In the genomic region with DNA sequence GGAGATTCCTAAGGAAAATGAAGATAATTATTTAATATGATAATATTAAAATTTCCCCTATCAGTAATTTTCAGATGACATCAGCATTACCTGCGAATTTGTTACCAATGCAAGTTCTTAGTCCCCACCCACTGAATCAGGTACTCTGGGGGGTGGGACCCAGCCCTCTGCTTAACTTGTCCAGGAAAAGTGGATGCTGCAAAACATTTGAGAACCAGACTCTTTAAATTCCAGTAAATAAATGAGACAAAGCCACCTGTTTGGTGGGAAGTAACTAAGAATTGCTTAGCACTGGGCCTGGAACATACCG, we compare ENCODE assay signal across 8 cellular contexts. TPM values are rescaled to one million over a fixed set of nuclear protein-coding genes. Genes with fewer than 3 reads are reported as not detected.
DNase-seq lines count a peak whose midpoint lies in the region; FAIRE-seq and TF ChIP-seq lines count a peak whose summit lies in the region.

No MANE protein-coding gene starts in this region.

- peak overlapping the region; percentile 93 to 98 (median 97) for H3K4me3 Mint-ChIP-seq in CD4-positive, alpha-beta memory T cell

- FAIRE-seq in endothelial cell of umbilical vein (lab: Jason Lieb, UNC): no peak

- BruUV-seq in OCI-LY7 (replicated peaks; lab: Mats Ljungman, UMichigan) (no TSS peak), endothelial cell of umbilical vein (replicated peaks; lab: Mats Ljungman, UMichigan) (no TSS peak)

- H3K9me1 ChIP-seq in endothelial cell of umbilical vein (replicated peaks; ENCODE audit: control insufficient read depth, extremely low read depth, insufficient read depth, low read length): no peaks in the 10 kb centered on the region

- H3K79me2 ChIP-seq in OCI-LY7 (ENCODE audit: insufficient read depth, low read depth, low read length) (no peaks in the 10 kb centered on the region), endothelial cell of umbilical vein (ENCODE audit: control insufficient read depth, insufficient read depth, low read length) (peaks cover 2% of the 10 kb centered on the region)

- peak overlapping the region in 3 of 7 donors; percentile 22 to 97 (median 86) for H3K27ac Mint-ChIP-seq in CD4-positive, alpha-beta memory T cell

- no peak for TF ChIP-seq EP300 in ovary (IDR thresholded peaks at IDR 0.05)

- H3K9me2 ChIP-seq in OCI-LY7 (ENCODE audit: insufficient read depth, low read length): no peaks in the 10 kb centered on the region

- H4K20me1 ChIP-seq in OCI-LY7 (ENCODE audit: insufficient read depth, low read length) (no peaks in the 10 kb centered on the region), endothelial cell of umbilical vein (replicated peaks; ENCODE audit: control insufficient read depth, extremely low read depth, insufficient read depth, low read length) (no peaks in the 10 kb centered on the region)

- no peaks in the 10 kb centered on the region for H3K9me3 ChIP-seq in CD4-positive, alpha-beta memory T cell (ENCODE audit: control insufficient read depth in 1 of 2, low read length in 2 of 2)
- peaks cover 22% of the 10 kb centered on the region; the same call in 1 of the 2 replicates for H3K9me3 ChIP-seq in OCI-LY7 (ENCODE audit: low read length)
- no peaks in the 10 kb centered on the region for H3K9me3 ChIP-seq in endothelial cell of umbilical vein (replicated peaks; ENCODE audit: control insufficient read depth, insufficient read depth, low read length)
- no peaks in the 10 kb centered on the region for H3K9me3 ChIP-seq in ovary

- POLR2A ChIA-PET in CD4-positive, alpha-beta memory T cell (lab: Charles Lee; ENCODE audit: partially characterized antibody): interaction anchor here (0.7 kb wide), 1 partner anchor 87 kb away, joined by 3 read pairs; no protein-coding TSS in a partner anchor
- POLR2A ChIA-PET in OCI-LY7 (lab: Charles Lee): no interaction called here
- POLR2A ChIA-PET in endothelial cell of umbilical vein (lab: Charles Lee): no interaction called here

- no peak for TF ChIP-seq POLR2A in endothelial cell of umbilical vein (IDR thresholded peaks at IDR 0.05; ENCODE audit: low read depth, low read length)
- TF ChIP-seq POLR2A in ovary (IDR thresholded peaks at IDR 0.05): no peak

- peaks cover 10 to 19% of the 10 kb centered on the region in 2 donors for H3K36me3 Mint-ChIP-seq in CD4-positive, alpha-beta memory T cell

- no peak overlapping the region for H3K9ac ChIP-seq in endothelial cell of umbilical vein (replicated peaks; ENCODE audit: extremely low read depth, insufficient read depth, low read length)

- peaks cover 0 to 6% (median 3%) of the 10 kb centered on the region in 8 donors for H3K9me3 Mint-ChIP-seq in CD4-positive, alpha-beta memory T cell

- H3K27me3 Mint-ChIP-seq in CD4-positive, alpha-beta memory T cell: peaks cover 2 to 4% of the 10 kb centered on the region in 2 donors

- peak overlapping the region; percentile 91 for H2AFZ ChIP-seq in OCI-LY7 (ENCODE audit: low read length)
- peak overlapping the region; percentile 96 for H2AFZ ChIP-seq in endothelial cell of umbilical vein (ENCODE audit: low read depth, low read length)

- WGBS in ovary, 3 donors: 69 to 78% (median 70%) methylated on average over 2 of the region's 2 CpGs

- H3K4me2 ChIP-seq in OCI-LY7 (ENCODE audit: low read length): peak overlapping the region; percentile 66; the same call in 1 of the 2 replicates
- peak overlapping the region; percentile 79 for H3K4me2 ChIP-seq in endothelial cell of umbilical vein (ENCODE audit: insufficient read depth, low read length)

- H3K4me1 ChIP-seq in CD4-positive, alpha-beta memory T cell (ENCODE audit: insufficient read depth, low read length): peaks cover 9% of the 10 kb centered on the region
- H3K4me1 ChIP-seq in OCI-LY7 (ENCODE audit: insufficient read depth, low read length, poor library complexity, severe bottlenecking): peaks cover 12% of the 10 kb centered on the region
- peaks cover 7% of the 10 kb centered on the region for H3K4me1 ChIP-seq in endothelial cell of umbilical vein (ENCODE audit: control insufficient read depth, extremely low read depth, insufficient read depth, low read length)
- H3K4me1 ChIP-seq in ovary (ENCODE audit: insufficient read depth): peaks cover 5% of the 10 kb centered on the region

- no peak for TF ChIP-seq CTCF in OCI-LY7 (conservative IDR thresholded peaks at IDR 0.05; ENCODE audit: low read length)
- TF ChIP-seq CTCF in endothelial cell of umbilical vein (IDR thresholded peaks at IDR 0.05; ENCODE audit: extremely low read depth in 1 of 2, insufficient read depth in 1 of 2, low read depth in 1 of 2, low read length in 2 of 2): no peak
- TF ChIP-seq CTCF in ovary (IDR thresholded peaks at IDR 0.05): no peak

- H3K4me1 Mint-ChIP-seq in CD4-positive, alpha-beta memory T cell: peaks cover 13 to 23% (median 19%) of the 10 kb centered on the region in 4 donors

- H3K36me3 ChIP-seq in CD4-positive, alpha-beta memory T cell (ENCODE audit: insufficient read depth, low read length): peaks cover 4% of the 10 kb centered on the region
- H3K36me3 ChIP-seq in OCI-LY7 (ENCODE audit: insufficient read depth, low read length): no peaks in the 10 kb centered on the region; the same call in 1 of the 2 replicates
- H3K36me3 ChIP-seq in endothelial cell of umbilical vein (ENCODE audit: control insufficient read depth in 2 of 2, extremely low read depth in 1 of 2, insufficient read depth in 2 of 2, low read length in 2 of 2): peaks cover 0 to 6% of the 10 kb centered on the region in 2 experiments
- no peaks in the 10 kb centered on the region for H3K36me3 ChIP-seq in ovary

- CTCF ChIA-PET in CD4-positive, alpha-beta memory T cell (lab: Charles Lee; ENCODE audit: partially characterized antibody): no interaction called here
- CTCF ChIA-PET in OCI-LY7 (lab: Charles Lee; ENCODE audit: unreplicated experiment): no interaction called here
- CTCF ChIA-PET in endothelial cell of umbilical vein (lab: Charles Lee): no interaction called here

- no peaks in the 10 kb centered on the region for H3K27me3 ChIP-seq in CD4-positive, alpha-beta memory T cell (ENCODE audit: insufficient read depth, low read length)
- H3K27me3 ChIP-seq in endothelial cell of umbilical vein (ENCODE audit: control insufficient read depth in 2 of 2, insufficient read depth in 2 of 2, low read length in 2 of 2) (no peaks in the 10 kb centered on the region), ovary (no peaks in the 10 kb centered on the region)

- no peak overlapping the region for H3K27ac ChIP-seq in CD4-positive, alpha-beta memory T cell (ENCODE audit: low read depth, low read length)
- H3K27ac ChIP-seq in OCI-LY7 (ENCODE audit: low read depth, low read length, poor library complexity, severe bottlenecking) (no peak overlapping the region), endothelial cell of umbilical vein (ENCODE audit: insufficient read depth, low read depth, low read length) (no peak overlapping the region), ovary (peak overlapping the region in 1 of 2 donors; percentile 65)

- no peak for DNase-seq in CD4-positive, alpha-beta memory T cell
- DNase-seq in OCI-LY7 (ENCODE audit: low spot score) (no peak), endothelial cell of umbilical vein (ENCODE audit: low read depth, low spot score) (no peak), ovary (no peak), NCI-H1436 (lab: John Stamatoyannopoulos, UW) (no peak), KG1 (lab: John Stamatoyannopoulos, UW) (no peak), NCI-H2196 (lab: John Stamatoyannopoulos, UW; ENCODE audit: unreplicated experiment) (no peak), NCI-H146 (lab: John Stamatoyannopoulos, UW) (no peak)

- H3K4me3 ChIP-seq in CD4-positive, alpha-beta memory T cell (ENCODE audit: low read length in 2 of 2): peak overlapping the region in 1 of 2 donors; percentile 93
- H3K4me3 ChIP-seq in OCI-LY7 (ENCODE audit: low read depth, low read length, poor library complexity, severe bottlenecking) (peak overlapping the region; percentile 69), endothelial cell of umbilical vein (replicated peaks in 1 of 3; ENCODE audit: insufficient read depth in 1 of 3, low read depth in 1 of 3, low read length in 3 of 3) (peak overlapping the region in 1 of 3 experiments; percentile 64), ovary (peak overlapping the region; percentile 70)

- dilution Hi-C loops in endothelial cell of umbilical vein (cut with MboI; ENCODE audit: extremely low pct_ligation_motif_present, low sequenced_read_pairs): no loop called here

- intact Hi-C loops in CD4-positive, alpha-beta memory T cell (cut with micrococcal nuclease): loop anchor here (1.0 to 5.0 kb wide), 3 partner anchors 40 to 974 kb away; a partner anchor contains a TSS
- intact Hi-C loops in OCI-LY7 (cut with micrococcal nuclease; ENCODE audit: unreplicated experiment): no loop called here
- intact Hi-C loops in endothelial cell of umbilical vein (cut with micrococcal nuclease): loop anchor here (1.0 to 5.0 kb wide), 3 partner anchors 39 to 189 kb away; a partner anchor contains a TSS
- intact Hi-C loops in ovary (cut with DNase I): no loop called here

RNA-seq across cellular contexts. Expression of a gene that starts 0.5 kb away (rescaled TPM):
- total RNA-seq in CD4-positive, alpha-beta memory T cell: 10 to 100 TPM; 10.6 to 10.7 TPM
- polyA plus RNA-seq in CD4-positive, alpha-beta memory T cell: 1 to 10 TPM; 8.0 to 9.3 TPM
- 0.44 and 3.0 TPM in 2 replicates for total RNA-seq in OCI-LY7 (2014; rRNA removed; shearing (Covaris generic))
- total RNA-seq in OCI-LY7 (2022) (2.8 and 3.3 TPM in 2 replicates), endothelial cell of umbilical vein (4.5 and 5.0 TPM in 2 replicates), ovary (10 to 100 TPM in 3 of 7 donors, 1 to 10 TPM in 4; 8.4 to 10.4 (median 10.0) TPM)
- polyA plus RNA-seq in endothelial cell of umbilical vein (7.3 and 7.7 TPM in 2 replicates), ovary (1 to 10 TPM; 6.0 to 9.2 TPM)
- 5.4 TPM in 2 replicates for polyA plus RNA-seq in endothelial cell of umbilical vein (2011; cell fraction: cytosol; rRNA removed)
- polyA plus RNA-seq in endothelial cell of umbilical vein (2011; cell fraction: nucleus; rRNA removed): 5.6 and 5.7 TPM in 2 replicates
- 3.1 and 3.6 TPM in 2 replicates for polyA plus RNA-seq in endothelial cell of umbilical vein (2012)
- 5.1 TPM in 2 replicates for polyA minus RNA-seq in endothelial cell of umbilical vein
- 1.2 TPM for polyA minus RNA-seq in endothelial cell of umbilical vein (2011; cell fraction: cytosol; rRNA and poly(A)+ RNA removed)
- polyA minus RNA-seq in endothelial cell of umbilical vein (2011; cell fraction: nucleus; rRNA and poly(A)+ RNA removed): 3.5 and 3.6 TPM in 2 replicates

RNA-seq across cellular contexts. Expression of a gene that starts 39.5 kb away (rescaled TPM):
- total RNA-seq in CD4-positive, alpha-beta memory T cell: 10 to 100 TPM; 23.6 to 24.0 TPM
- polyA plus RNA-seq in CD4-positive, alpha-beta memory T cell: 10 to 100 TPM; 14.2 to 37.0 TPM
- total RNA-seq in OCI-LY7 (2014; rRNA removed; shearing (Covaris generic)): 13.0 and 18.8 TPM in 2 replicates
- total RNA-seq in OCI-LY7 (2022) (8.3 and 10.4 TPM in 2 replicates), endothelial cell of umbilical vein (5.0 and 5.1 TPM in 2 replicates), ovary (10 to 100 TPM; 20.1 to 39.2 (median 24.2) TPM)
- polyA plus RNA-seq in endothelial cell of umbilical vein (4.1 and 4.7 TPM in 2 replicates), ovary (10 to 100 TPM; 15.0 to 23.3 TPM)
- polyA plus RNA-seq in endothelial cell of umbilical vein (2011; cell fraction: cytosol; rRNA removed): 3.7 and 4.0 TPM in 2 replicates
- 5.5 and 8.4 TPM in 2 replicates for polyA plus RNA-seq in endothelial cell of umbilical vein (2011; cell fraction: nucleus; rRNA removed)
- polyA plus RNA-seq in endothelial cell of umbilical vein (2012): 5.3 and 5.4 TPM in 2 replicates
- polyA minus RNA-seq in endothelial cell of umbilical vein: 2.0 and 3.6 TPM in 2 replicates
- polyA minus RNA-seq in endothelial cell of umbilical vein (2011; cell fraction: cytosol; rRNA and poly(A)+ RNA removed): 5.7 TPM
- polyA minus RNA-seq in endothelial cell of umbilical vein (2011; cell fraction: nucleus; rRNA and poly(A)+ RNA removed): 5.2 and 7.8 TPM in 2 replicates

Comparison
In these comparisons a context has a peak if more than half of its experiments do, and no peak if none do; other contexts are left out.
1. intact Hi-C loops: an anchor here in CD4-positive, alpha-beta memory T cell (1.0 to 5.0 kb wide) and endothelial cell of umbilical vein (1.0 to 5.0 kb wide); none called in OCI-LY7 and ovary.